ENCODE assay signal across 14 cellular contexts in genomic region chr18:32310119-32310518, GRCh38.
DNase-seq lines count a peak whose midpoint lies in the region; ATAC-seq, FAIRE-seq and TF ChIP-seq lines count a peak whose summit lies in the region.
"Had no signal": no experiment of that assay in that cellular context is flagged by ENCODE, and none has a peak within 500 bp of the region (broad histone marks: within the 10 kb centered on the region; RNA-seq: fewer than 3 reads in every experiment).

No MANE protein-coding gene starts in this region.

- H2AFZ ChIP-seq in GM23248 (no peak overlapping the region), astrocyte (ENCODE audit: low read depth, low read length) (no peak overlapping the region), neural progenitor cell (replicated peaks) (no peak overlapping the region)

- H3K4me2 ChIP-seq in GM23248 (ENCODE audit: unreplicated experiment) (no peak overlapping the region), astrocyte (ENCODE audit: low read length) (no peak overlapping the region), neural progenitor cell (no peak overlapping the region)

- no peaks in the 10 kb centered on the region for H3K9me3 Mint-ChIP-seq in astrocyte (ENCODE audit: unreplicated experiment)
- no peaks in the 10 kb centered on the region for H3K9me3 Mint-ChIP-seq in neural progenitor cell
- no peaks in the 10 kb centered on the region for H3K9me3 Mint-ChIP-seq in Caco-2 (ENCODE audit: unreplicated experiment)

- H3F3A ChIP-seq in GM23248 (ENCODE audit: insufficient read depth) (no peaks in the 10 kb centered on the region), neural progenitor cell (ENCODE audit: low read depth) (no peaks in the 10 kb centered on the region)

- H3K4me3 ChIP-seq in GM23248: no peak overlapping the region
- H3K4me3 ChIP-seq in astrocyte (ENCODE audit: insufficient read depth, low read depth, low read length): no peak overlapping the region
- no peak overlapping the region for H3K4me3 ChIP-seq in gastroesophageal sphincter
- H3K4me3 ChIP-seq in neural progenitor cell: no peak overlapping the region
- H3K4me3 ChIP-seq in Caco-2 (ENCODE audit: low read depth, low read length): no peak overlapping the region

- in situ Hi-C loops in GM23248 (cut with MboI): no loop called here

- no peaks in the 10 kb centered on the region for H3K9me2 ChIP-seq in GM23248 (ENCODE audit: insufficient read depth)

- H3K4me1 ChIP-seq in GM23248 (ENCODE audit: insufficient read depth): peaks cover 10% of the 10 kb centered on the region
- H3K4me1 ChIP-seq in astrocyte (ENCODE audit: insufficient read depth, low read length): peaks cover 9% of the 10 kb centered on the region
- peaks cover 6 to 24% (median 9%) of the 10 kb centered on the region in 3 donors for H3K4me1 ChIP-seq in gastroesophageal sphincter
- H3K4me1 ChIP-seq in neural progenitor cell: no peaks in the 10 kb centered on the region
- no peaks in the 10 kb centered on the region for H3K4me1 ChIP-seq in Caco-2
- H3K4me1 ChIP-seq: BE2C had no signal

- H3K9me3 ChIP-seq in GM23248 (ENCODE audit: low read depth) (no peaks in the 10 kb centered on the region), astrocyte (ENCODE audit: insufficient read depth, low read depth, low read length) (no peaks in the 10 kb centered on the region), gastroesophageal sphincter (no peaks in the 10 kb centered on the region), neural progenitor cell (ENCODE audit: low read depth) (no peaks in the 10 kb centered on the region), Caco-2 (no peaks in the 10 kb centered on the region)
- H3K9me3 ChIP-seq: BE2C had no signal

- POLR2A ChIA-PET in Caco-2 (lab: Charles Lee): no interaction called here

- DNase-seq in GM23248 (peak; percentile 29), astrocyte (ENCODE audit: low read depth) (peak; percentile 67), neural progenitor cell (ENCODE audit: low spot score) (no peak), HPDE6-E6E7 (ENCODE audit: extremely low spot score) (no peak), Caco-2 (no peak), NCI-H510A treated with DMSO at 0.1 percent for 48 hours (lab: John Stamatoyannopoulos, UW) (no peak)
- DNase-seq: activated naive CD4-positive, alpha-beta T cell treated with anti-CD3 and anti-CD28 coated beads, Interleukin-2, amount 50 U/mL, for 16 hours; BE2C; HFFc6; MV-4-11 had no signal

- ATAC-seq in gastroesophageal sphincter: peak; percentile 53
- no peak for ATAC-seq in HG02938 (IDR thresholded peaks at IDR 0.05; ENCODE audit: unreplicated experiment)
- ATAC-seq: esophagus mucosa had no signal

- H3K27ac ChIP-seq in GM23248 (no peak overlapping the region), astrocyte (ENCODE audit: low read depth, low read length) (no peak overlapping the region), gastroesophageal sphincter (peak overlapping the region; percentile 16 to 70 (median 38)), neural progenitor cell (no peak overlapping the region)

- H3K4me3 Mint-ChIP-seq in astrocyte (ENCODE audit: unreplicated experiment): no peak overlapping the region
- H3K4me3 Mint-ChIP-seq in neural progenitor cell: no peak overlapping the region
- no peak overlapping the region for H3K4me3 Mint-ChIP-seq in Caco-2 (ENCODE audit: unreplicated experiment)
- H3K4me3 Mint-ChIP-seq: HFFc6 had no signal

- H3K27me3 Mint-ChIP-seq in astrocyte (ENCODE audit: low read depth, unreplicated experiment): no peaks in the 10 kb centered on the region
- H3K27me3 Mint-ChIP-seq in neural progenitor cell (ENCODE audit: insufficient read depth, low read depth): no peaks in the 10 kb centered on the region
- H3K27me3 Mint-ChIP-seq in Caco-2 (ENCODE audit: insufficient read depth, unreplicated experiment): peaks cover 3% of the 10 kb centered on the region

- H3K36me3 Mint-ChIP-seq in astrocyte (ENCODE audit: low read depth, unreplicated experiment) (no peaks in the 10 kb centered on the region), neural progenitor cell (peaks cover 10% of the 10 kb centered on the region), Caco-2 (ENCODE audit: insufficient read depth, unreplicated experiment) (no peaks in the 10 kb centered on the region)

- H3K27ac Mint-ChIP-seq in astrocyte (ENCODE audit: unreplicated experiment) (peak overlapping the region; percentile 8), neural progenitor cell (peak overlapping the region; percentile 12), Caco-2 (ENCODE audit: unreplicated experiment) (no peak overlapping the region)
- H3K27ac Mint-ChIP-seq: HFFc6 had no signal

- no TSS peak for BruUV-seq in Caco-2 (replicated peaks; lab: Mats Ljungman, UMichigan)

- 52 to 57% methylated on average over 5 of the region's 5 CpGs for WGBS in GM23248 (ENCODE audit: low coverage in 1 of 2, low lambda C conversion rate in 2 of 2, missing lambda C conversion rate in 2 of 2), 2 experiments
- 11 to 27% methylated on average over 5 of the region's 5 CpGs for WGBS in gastroesophageal sphincter (ENCODE audit: low coverage in 1 of 2), 2 donors

- no peak for TF ChIP-seq POLR2A in gastroesophageal sphincter (IDR thresholded peaks at IDR 0.05)

- CTCF ChIA-PET in Caco-2 (lab: Charles Lee): no interaction called here

- TF ChIP-seq CTCF in astrocyte (IDR thresholded peaks at IDR 0.05; ENCODE audit: insufficient read depth, low read depth, low read length) (no peak), gastroesophageal sphincter (IDR thresholded peaks at IDR 0.05) (no peak), neural progenitor cell (IDR thresholded peaks at IDR 0.05) (no peak), Caco-2 (IDR thresholded peaks at IDR 0.05; ENCODE audit: insufficient read depth in 1 of 2, low read depth in 1 of 2, low read length in 1 of 2, severe bottlenecking in 1 of 2, unreplicated experiment in 1 of 2) (no peak)

- no peaks in the 10 kb centered on the region for H3K36me3 ChIP-seq in GM23248 (ENCODE audit: low read depth)
- no peaks in the 10 kb centered on the region for H3K36me3 ChIP-seq in astrocyte (ENCODE audit: insufficient read depth, low read length)
- no peaks in the 10 kb centered on the region for H3K36me3 ChIP-seq in gastroesophageal sphincter
- H3K36me3 ChIP-seq in neural progenitor cell: no peaks in the 10 kb centered on the region
- no peaks in the 10 kb centered on the region for H3K36me3 ChIP-seq in Caco-2 (ENCODE audit: control insufficient read depth, insufficient read depth, low read length)
- H3K36me3 ChIP-seq: BE2C had no signal

- H3K27me3 ChIP-seq in GM23248 (replicated peaks; ENCODE audit: insufficient read depth): no peaks in the 10 kb centered on the region
- H3K27me3 ChIP-seq in astrocyte (ENCODE audit: insufficient read depth, low read length): no peaks in the 10 kb centered on the region
- H3K27me3 ChIP-seq in gastroesophageal sphincter: no peaks in the 10 kb centered on the region
- H3K27me3 ChIP-seq in neural progenitor cell: no peaks in the 10 kb centered on the region
- H3K27me3 ChIP-seq in Caco-2 (replicated peaks; ENCODE audit: control insufficient read depth, insufficient read depth, low read length): no peaks in the 10 kb centered on the region
- H3K27me3 ChIP-seq: BE2C had no signal

- no peaks in the 10 kb centered on the region for H4K20me1 ChIP-seq in GM23248 (ENCODE audit: insufficient read depth)
- H4K20me1 ChIP-seq in astrocyte (ENCODE audit: insufficient read depth, low read length): no peaks in the 10 kb centered on the region
- no peaks in the 10 kb centered on the region for H4K20me1 ChIP-seq in neural progenitor cell (ENCODE audit: low read depth)

- TF ChIP-seq EP300 in gastroesophageal sphincter (IDR thresholded peaks at IDR 0.05): no peak

- no peak overlapping the region for H3K9ac ChIP-seq in GM23248
- H3K9ac ChIP-seq in astrocyte (ENCODE audit: low read length): no peak overlapping the region
- no peak overlapping the region for H3K9ac ChIP-seq in neural progenitor cell

- intact Hi-C loops in Caco-2 (cut with micrococcal nuclease; ENCODE audit: unreplicated experiment): no loop called here

- no peak for FAIRE-seq in astrocyte (lab: Jason Lieb, UNC)
- FAIRE-seq: colon had no signal

- H3K4me1 Mint-ChIP-seq in astrocyte (ENCODE audit: low read depth, unreplicated experiment): peaks cover 10% of the 10 kb centered on the region
- H3K4me1 Mint-ChIP-seq in neural progenitor cell: peaks cover 15% of the 10 kb centered on the region
- no peaks in the 10 kb centered on the region for H3K4me1 Mint-ChIP-seq in Caco-2 (ENCODE audit: low read depth, unreplicated experiment)

- H3K79me2 ChIP-seq in GM23248 (ENCODE audit: insufficient read depth) (no peaks in the 10 kb centered on the region), astrocyte (ENCODE audit: insufficient read depth, low read length) (no peaks in the 10 kb centered on the region), neural progenitor cell (ENCODE audit: low read depth) (no peaks in the 10 kb centered on the region)

Comparison
In these comparisons a context has a peak if more than half of its experiments do, and no peak if none do; other contexts are left out.
1. DNase-seq: peak in GM23248 (single experiment) and astrocyte (single experiment); none in neural progenitor cell (single experiment), HPDE6-E6E7 (single experiment), Caco-2 (0 of 2) and NCI-H510A treated with DMSO at 0.1 percent for 48 hours (single experiment).
2. H3K27ac ChIP-seq: peak in gastroesophageal sphincter (4 of 4); none in GM23248 (single experiment), astrocyte (single experiment) and neural progenitor cell (single experiment).